In the genomic region with DNA sequence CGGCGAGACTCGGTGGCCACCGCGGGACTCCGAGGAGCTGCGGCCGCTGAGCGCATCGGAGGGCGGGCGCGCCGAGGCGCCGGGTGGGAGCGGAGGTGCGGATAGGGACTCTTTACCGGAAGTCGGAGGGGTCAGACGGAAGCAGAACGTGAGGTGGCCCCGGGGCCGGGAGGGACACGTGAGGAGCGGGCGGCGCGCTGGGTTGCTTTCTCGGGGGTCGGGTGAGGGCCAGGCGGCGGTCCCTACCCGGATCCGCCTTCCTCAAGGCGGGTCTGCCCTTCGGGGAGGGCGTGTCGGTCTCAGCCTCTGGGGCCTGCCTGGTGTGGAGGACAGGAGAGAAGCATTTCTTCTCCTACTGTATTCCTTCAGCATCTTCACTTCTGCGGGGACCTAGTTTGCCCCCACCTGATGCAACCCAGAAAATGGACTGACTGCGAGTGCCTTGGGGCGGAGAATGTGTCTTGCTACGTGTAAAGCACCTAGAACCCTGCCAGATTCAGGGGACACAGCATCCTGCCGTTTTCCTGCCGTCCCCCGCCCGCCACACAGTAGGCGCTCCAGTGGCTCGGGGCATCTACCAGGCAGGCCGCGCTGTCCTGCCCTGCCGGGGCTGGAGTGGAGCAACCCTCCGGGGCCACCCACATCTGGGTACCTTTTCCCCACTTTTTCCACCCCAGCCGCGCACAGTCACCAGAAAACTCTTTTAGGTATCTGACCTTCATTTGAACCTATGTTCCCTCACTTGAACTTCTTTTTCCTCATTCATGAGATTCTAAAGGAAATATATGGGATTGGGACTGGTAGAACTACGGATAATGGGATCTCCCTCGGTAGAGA, we compare ENCODE assay signal across 1 cellular context.
TF ChIP-seq lines count a peak whose summit lies in the region.

No MANE protein-coding gene starts in this region.

TF ChIP-seq in HepG2, 621 proteins besides CTCF, POLR2A, EP300 and RAD21 (continued from another document and continues in another):
- TF ChIP-seq, protein P1, sequence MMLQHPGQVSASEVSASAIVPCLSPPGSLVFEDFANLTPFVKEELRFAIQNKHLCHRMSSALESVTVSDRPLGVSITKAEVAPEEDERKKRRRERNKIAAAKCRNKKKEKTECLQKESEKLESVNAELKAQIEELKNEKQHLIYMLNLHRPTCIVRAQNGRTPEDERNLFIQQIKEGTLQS (CRISPR knock-in tag; IDR thresholded peaks at IDR 0.05), result no peak
- TF ChIP-seq ZNF75D (CRISPR knock-in tag; IDR thresholded peaks at IDR 0.05; ENCODE audit: borderline replicate concordance) (no peak), ZBTB3 (CRISPR knock-in tag; IDR thresholded peaks at IDR 0.05; ENCODE audit: borderline replicate concordance, low read depth) (0 out of 2 replicates have a peak, but pooled peaks have one; percentile 63), EED (CRISPR knock-in tag; IDR thresholded peaks at IDR 0.05) (no peak), ZNF724P (CRISPR knock-in tag; IDR thresholded peaks at IDR 0.05; ENCODE audit: borderline replicate concordance) (peak; percentile 79; the same call in 1 of the 2 replicates), DMAP1 (CRISPR knock-in tag; IDR thresholded peaks at IDR 0.05) (peak; percentile 84), ZNF766 (CRISPR knock-in tag; IDR thresholded peaks at IDR 0.05; ENCODE audit: borderline replicate concordance) (no peak), SSRP1 (CRISPR knock-in tag; IDR thresholded peaks at IDR 0.05) (0 out of 2 replicates have a peak, but pooled peaks have one; percentile 29), RNF2 (conservative IDR thresholded peaks at IDR 0.05; ENCODE audit: low read depth) (no peak), RXRB (CRISPR knock-in tag; IDR thresholded peaks at IDR 0.05; ENCODE audit: borderline replicate concordance) (no peak), ZNF121 (CRISPR knock-in tag; IDR thresholded peaks at IDR 0.05) (peak; percentile 81), ZNF367 (CRISPR knock-in tag; IDR thresholded peaks at IDR 0.05; ENCODE audit: borderline replicate concordance) (no peak), CHD2 (IDR thresholded peaks at IDR 0.05; ENCODE audit: low read depth, low read length) (peak; percentile 79), KLF6 (CRISPR knock-in tag; IDR thresholded peaks at IDR 0.05) (peak; percentile 61; the same call in 1 of the 2 replicates), ATF7 (IDR thresholded peaks at IDR 0.05) (no peak), ATF7 (CRISPR knock-in tag; IDR thresholded peaks at IDR 0.05) (peak; percentile 45; the same call in 1 of the 2 replicates), IRF2 (CRISPR knock-in tag; IDR thresholded peaks at IDR 0.05) (peak; percentile 42; the same call in 1 of the 2 replicates), GFI1 (CRISPR knock-in tag; IDR thresholded peaks at IDR 0.05; ENCODE audit: borderline replicate concordance) (peak; percentile 30; the same call in 1 of the 2 replicates), ZNF224 (CRISPR knock-in tag; IDR thresholded peaks at IDR 0.05) (no peak), ZNF563 (CRISPR knock-in tag; IDR thresholded peaks at IDR 0.05) (peak; percentile 37; the same call in 1 of the 2 replicates), ZEB1 (IDR thresholded peaks at IDR 0.05; ENCODE audit: insufficient replicate concordance, low read depth) (no peak), ZNF263 (CRISPR knock-in tag; IDR thresholded peaks at IDR 0.05) (no peak; the same call in 1 of the 2 replicates), ZNF446 (CRISPR knock-in tag; IDR thresholded peaks at IDR 0.05) (no peak; the same call in 1 of the 2 replicates), SMAD1 (CRISPR knock-in tag; IDR thresholded peaks at IDR 0.05; ENCODE audit: borderline replicate concordance, low read depth) (peak; percentile 86; the same call in 1 of the 2 replicates), SMAD3 (CRISPR knock-in tag; IDR thresholded peaks at IDR 0.05) (peak; percentile 38; the same call in 1 of the 2 replicates), AHR (CRISPR knock-in tag; IDR thresholded peaks at IDR 0.05) (peak; percentile 24; the same call in 1 of the 2 replicates), SAFB2 (CRISPR knock-in tag; IDR thresholded peaks at IDR 0.05; ENCODE audit: borderline replicate concordance, low read depth) (no peak; the same call in 1 of the 2 replicates), NRL (CRISPR knock-in tag; IDR thresholded peaks at IDR 0.05; ENCODE audit: borderline replicate concordance) (peak; percentile 59; the same call in 1 of the 2 replicates), SNRNP70 (IDR thresholded peaks at IDR 0.05; ENCODE audit: low read depth, low read length) (no peak), ZNF589 (CRISPR knock-in tag; conservative IDR thresholded peaks at IDR 0.05) (0 out of 2 replicates have a peak, but pooled peaks have one; percentile 34), TSC22D2 (CRISPR knock-in tag; IDR thresholded peaks at IDR 0.05; ENCODE audit: borderline replicate concordance) (no peak), TBL1XR1 (IDR thresholded peaks at IDR 0.05; ENCODE audit: borderline replicate concordance, low read length, partially characterized antibody) (peak; percentile 18), ZNF20 (CRISPR knock-in tag; IDR thresholded peaks at IDR 0.05) (no peak), ZNF138 (CRISPR knock-in tag; IDR thresholded peaks at IDR 0.05; ENCODE audit: low read depth) (0 out of 2 replicates have a peak, but pooled peaks have one; percentile 46), RBM39 (IDR thresholded peaks at IDR 0.05; ENCODE audit: low read depth, low read length, poor library complexity, severe bottlenecking) (peak; percentile 65), ZNF296 (CRISPR knock-in tag; conservative IDR thresholded peaks at IDR 0.05) (peak; percentile 55; the same call in 1 of the 2 replicates), REXO4 (CRISPR knock-in tag; IDR thresholded peaks at IDR 0.05; ENCODE audit: borderline replicate concordance) (no peak)
- TF ChIP-seq, protein P2, sequence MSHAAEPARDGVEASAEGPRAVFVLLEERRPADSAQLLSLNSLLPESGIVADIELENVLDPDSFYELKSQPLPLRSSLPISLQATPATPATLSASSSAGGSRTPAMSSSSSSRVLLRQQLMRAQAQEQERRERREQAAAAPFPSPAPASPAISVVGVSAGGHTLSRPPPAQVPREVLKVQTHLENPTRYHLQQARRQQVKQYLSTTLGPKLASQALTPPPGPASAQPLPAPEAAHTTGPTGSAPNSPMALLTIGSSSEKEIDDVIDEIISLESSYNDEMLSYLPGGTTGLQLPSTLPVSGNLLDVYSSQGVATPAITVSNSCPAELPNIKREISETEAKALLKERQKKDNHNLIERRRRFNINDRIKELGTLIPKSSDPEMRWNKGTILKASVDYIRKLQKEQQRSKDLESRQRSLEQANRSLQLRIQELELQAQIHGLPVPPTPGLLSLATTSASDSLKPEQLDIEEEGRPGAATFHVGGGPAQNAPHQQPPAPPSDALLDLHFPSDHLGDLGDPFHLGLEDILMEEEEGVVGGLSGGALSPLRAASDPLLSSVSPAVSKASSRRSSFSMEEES (CRISPR knock-in tag; IDR thresholded peaks at IDR 0.05), result peak; percentile 83
- TF ChIP-seq, protein P3, sequence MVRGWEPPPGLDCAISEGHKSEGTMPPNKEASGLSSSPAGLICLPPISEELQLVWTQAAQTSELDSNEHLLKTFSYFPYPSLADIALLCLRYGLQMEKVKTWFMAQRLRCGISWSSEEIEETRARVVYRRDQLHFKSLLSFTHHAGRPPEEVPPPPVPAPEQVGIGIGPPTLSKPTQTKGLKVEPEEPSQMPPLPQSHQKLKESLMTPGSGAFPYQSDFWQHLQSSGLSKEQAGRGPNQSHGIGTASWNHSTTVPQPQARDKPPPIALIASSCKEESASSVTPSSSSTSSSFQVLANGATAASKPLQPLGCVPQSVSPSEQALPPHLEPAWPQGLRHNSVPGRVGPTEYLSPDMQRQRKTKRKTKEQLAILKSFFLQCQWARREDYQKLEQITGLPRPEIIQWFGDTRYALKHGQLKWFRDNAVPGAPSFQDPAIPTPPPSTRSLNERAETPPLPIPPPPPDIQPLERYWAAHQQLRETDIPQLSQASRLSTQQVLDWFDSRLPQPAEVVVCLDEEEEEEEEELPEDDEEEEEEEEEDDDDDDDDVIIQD (CRISPR knock-in tag; IDR thresholded peaks at IDR 0.05; ENCODE audit: low read depth), result no peak
- TF ChIP-seq, protein P4, sequence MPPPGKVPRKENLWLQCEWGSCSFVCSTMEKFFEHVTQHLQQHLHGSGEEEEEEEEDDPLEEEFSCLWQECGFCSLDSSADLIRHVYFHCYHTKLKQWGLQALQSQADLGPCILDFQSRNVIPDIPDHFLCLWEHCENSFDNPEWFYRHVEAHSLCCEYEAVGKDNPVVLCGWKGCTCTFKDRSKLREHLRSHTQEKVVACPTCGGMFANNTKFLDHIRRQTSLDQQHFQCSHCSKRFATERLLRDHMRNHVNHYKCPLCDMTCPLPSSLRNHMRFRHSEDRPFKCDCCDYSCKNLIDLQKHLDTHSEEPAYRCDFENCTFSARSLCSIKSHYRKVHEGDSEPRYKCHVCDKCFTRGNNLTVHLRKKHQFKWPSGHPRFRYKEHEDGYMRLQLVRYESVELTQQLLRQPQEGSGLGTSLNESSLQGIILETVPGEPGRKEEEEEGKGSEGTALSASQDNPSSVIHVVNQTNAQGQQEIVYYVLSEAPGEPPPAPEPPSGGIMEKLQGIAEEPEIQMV (CRISPR knock-in tag; IDR thresholded peaks at IDR 0.05; ENCODE audit: low read depth), result peak; percentile 88; the same call in 1 of the 2 replicates
- TF ChIP-seq, protein P5, sequence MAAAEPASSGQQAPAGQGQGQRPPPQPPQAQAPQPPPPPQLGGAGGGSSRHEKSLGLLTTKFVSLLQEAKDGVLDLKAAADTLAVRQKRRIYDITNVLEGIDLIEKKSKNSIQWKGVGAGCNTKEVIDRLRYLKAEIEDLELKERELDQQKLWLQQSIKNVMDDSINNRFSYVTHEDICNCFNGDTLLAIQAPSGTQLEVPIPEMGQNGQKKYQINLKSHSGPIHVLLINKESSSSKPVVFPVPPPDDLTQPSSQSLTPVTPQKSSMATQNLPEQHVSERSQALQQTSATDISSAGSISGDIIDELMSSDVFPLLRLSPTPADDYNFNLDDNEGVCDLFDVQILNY (CRISPR knock-in tag; conservative IDR thresholded peaks at IDR 0.05), result peak; percentile 23; the same call in 1 of the 2 replicates
- TF ChIP-seq, protein P6, sequence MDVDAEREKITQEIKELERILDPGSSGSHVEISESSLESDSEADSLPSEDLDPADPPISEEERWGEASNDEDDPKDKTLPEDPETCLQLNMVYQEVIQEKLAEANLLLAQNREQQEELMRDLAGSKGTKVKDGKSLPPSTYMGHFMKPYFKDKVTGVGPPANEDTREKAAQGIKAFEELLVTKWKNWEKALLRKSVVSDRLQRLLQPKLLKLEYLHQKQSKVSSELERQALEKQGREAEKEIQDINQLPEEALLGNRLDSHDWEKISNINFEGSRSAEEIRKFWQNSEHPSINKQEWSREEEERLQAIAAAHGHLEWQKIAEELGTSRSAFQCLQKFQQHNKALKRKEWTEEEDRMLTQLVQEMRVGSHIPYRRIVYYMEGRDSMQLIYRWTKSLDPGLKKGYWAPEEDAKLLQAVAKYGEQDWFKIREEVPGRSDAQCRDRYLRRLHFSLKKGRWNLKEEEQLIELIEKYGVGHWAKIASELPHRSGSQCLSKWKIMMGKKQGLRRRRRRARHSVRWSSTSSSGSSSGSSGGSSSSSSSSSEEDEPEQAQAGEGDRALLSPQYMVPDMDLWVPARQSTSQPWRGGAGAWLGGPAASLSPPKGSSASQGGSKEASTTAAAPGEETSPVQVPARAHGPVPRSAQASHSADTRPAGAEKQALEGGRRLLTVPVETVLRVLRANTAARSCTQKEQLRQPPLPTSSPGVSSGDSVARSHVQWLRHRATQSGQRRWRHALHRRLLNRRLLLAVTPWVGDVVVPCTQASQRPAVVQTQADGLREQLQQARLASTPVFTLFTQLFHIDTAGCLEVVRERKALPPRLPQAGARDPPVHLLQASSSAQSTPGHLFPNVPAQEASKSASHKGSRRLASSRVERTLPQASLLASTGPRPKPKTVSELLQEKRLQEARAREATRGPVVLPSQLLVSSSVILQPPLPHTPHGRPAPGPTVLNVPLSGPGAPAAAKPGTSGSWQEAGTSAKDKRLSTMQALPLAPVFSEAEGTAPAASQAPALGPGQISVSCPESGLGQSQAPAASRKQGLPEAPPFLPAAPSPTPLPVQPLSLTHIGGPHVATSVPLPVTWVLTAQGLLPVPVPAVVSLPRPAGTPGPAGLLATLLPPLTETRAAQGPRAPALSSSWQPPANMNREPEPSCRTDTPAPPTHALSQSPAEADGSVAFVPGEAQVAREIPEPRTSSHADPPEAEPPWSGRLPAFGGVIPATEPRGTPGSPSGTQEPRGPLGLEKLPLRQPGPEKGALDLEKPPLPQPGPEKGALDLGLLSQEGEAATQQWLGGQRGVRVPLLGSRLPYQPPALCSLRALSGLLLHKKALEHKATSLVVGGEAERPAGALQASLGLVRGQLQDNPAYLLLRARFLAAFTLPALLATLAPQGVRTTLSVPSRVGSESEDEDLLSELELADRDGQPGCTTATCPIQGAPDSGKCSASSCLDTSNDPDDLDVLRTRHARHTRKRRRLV (CRISPR knock-in tag; IDR thresholded peaks at IDR 0.05), result no peak
- TF ChIP-seq, protein P7, sequence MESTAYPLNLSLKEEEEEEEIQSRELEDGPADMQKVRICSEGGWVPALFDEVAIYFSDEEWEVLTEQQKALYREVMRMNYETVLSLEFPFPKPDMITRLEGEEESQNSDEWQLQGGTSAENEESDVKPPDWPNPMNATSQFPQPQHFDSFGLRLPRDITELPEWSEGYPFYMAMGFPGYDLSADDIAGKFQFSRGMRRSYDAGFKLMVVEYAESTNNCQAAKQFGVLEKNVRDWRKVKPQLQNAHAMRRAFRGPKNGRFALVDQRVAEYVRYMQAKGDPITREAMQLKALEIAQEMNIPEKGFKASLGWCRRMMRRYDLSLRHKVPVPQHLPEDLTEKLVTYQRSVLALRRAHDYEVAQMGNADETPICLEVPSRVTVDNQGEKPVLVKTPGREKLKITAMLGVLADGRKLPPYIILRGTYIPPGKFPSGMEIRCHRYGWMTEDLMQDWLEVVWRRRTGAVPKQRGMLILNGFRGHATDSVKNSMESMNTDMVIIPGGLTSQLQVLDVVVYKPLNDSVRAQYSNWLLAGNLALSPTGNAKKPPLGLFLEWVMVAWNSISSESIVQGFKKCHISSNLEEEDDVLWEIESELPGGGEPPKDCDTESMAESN (CRISPR knock-in tag; conservative IDR thresholded peaks at IDR 0.05), result peak; percentile 84
- TF ChIP-seq, protein P8, sequence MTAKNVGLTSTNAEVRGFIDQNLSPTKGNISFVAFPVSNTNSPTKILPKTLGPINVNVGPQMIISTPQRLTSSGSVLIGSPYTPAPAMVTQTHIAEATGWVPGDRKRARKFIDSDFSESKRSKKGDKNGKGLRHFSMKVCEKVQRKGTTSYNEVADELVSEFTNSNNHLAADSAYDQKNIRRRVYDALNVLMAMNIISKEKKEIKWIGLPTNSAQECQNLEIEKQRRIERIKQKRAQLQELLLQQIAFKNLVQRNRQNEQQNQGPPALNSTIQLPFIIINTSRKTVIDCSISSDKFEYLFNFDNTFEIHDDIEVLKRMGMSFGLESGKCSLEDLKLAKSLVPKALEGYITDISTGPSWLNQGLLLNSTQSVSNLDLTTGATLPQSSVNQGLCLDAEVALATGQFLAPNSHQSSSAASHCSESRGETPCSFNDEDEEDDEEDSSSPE (CRISPR knock-in tag; IDR thresholded peaks at IDR 0.05), result no peak
